In genomic region chr6:27772261-27773001, GRCh38 we compare ENCODE assay signal across 1 cellular context.
A peak's percentile ranks its signal among the peaks of the same experiment; 100 is the strongest.
TF ChIP-seq lines count a peak whose summit lies in the region.

No MANE protein-coding gene starts in this region.

TF ChIP-seq in K562, 482 proteins besides CTCF, POLR2A, EP300 and RAD21 (continued from another document and continues in another):
- 0 out of 2 replicates have a peak, but pooled peaks have one; percentile 53 for TF ChIP-seq HDAC8 (tag; IDR thresholded peaks at IDR 0.05)
- no peak for TF ChIP-seq ZNF561 (CRISPR knock-in tag; conservative IDR thresholded peaks at IDR 0.05)
- peak; percentile 92 for TF ChIP-seq ZNF583 (CRISPR knock-in tag; IDR thresholded peaks at IDR 0.05)
- no peak for TF ChIP-seq ZNF785 (CRISPR knock-in tag; IDR thresholded peaks at IDR 0.05)
- TF ChIP-seq ARID3B (CRISPR knock-in tag; IDR thresholded peaks at IDR 0.05; ENCODE audit: borderline replicate concordance) = no peak
- no peak for TF ChIP-seq KLF1 (tag; IDR thresholded peaks at IDR 0.05)
- no peak for TF ChIP-seq PTRF (tag; IDR thresholded peaks at IDR 0.05)
- 0 out of 2 replicates have a peak, but pooled peaks have one; percentile 54 for TF ChIP-seq ZNF707 (CRISPR knock-in tag; conservative IDR thresholded peaks at IDR 0.05)
- TF ChIP-seq DIDO1 (tag; IDR thresholded peaks at IDR 0.05; ENCODE audit: low read depth) = peak; percentile 13; the same call in 1 of the 2 replicates
- no peak for TF ChIP-seq KDM5B (IDR thresholded peaks at IDR 0.05; ENCODE audit: insufficient replicate concordance, low read depth, low read length)
- TF ChIP-seq BRD9 (IDR thresholded peaks at IDR 0.05; ENCODE audit: low read depth, partially characterized antibody) = peak; percentile 81
- no peak for TF ChIP-seq MITF (IDR thresholded peaks at IDR 0.05)
- no peak; the same call in 1 of the 2 replicates for TF ChIP-seq ZNF75A (CRISPR knock-in tag; IDR thresholded peaks at IDR 0.05)
- peak; percentile 37 to 88; a peak in 2 of 4 replicates for TF ChIP-seq UBTF (IDR thresholded peaks at IDR 0.05; ENCODE audit: borderline replicate concordance in 1 of 2, low read depth in 2 of 2, low read length in 2 of 2)
- TF ChIP-seq POLR2AphosphoS2 (IDR thresholded peaks at IDR 0.05; ENCODE audit: low read length) = no peak
- no peak for TF ChIP-seq SNIP1 (IDR thresholded peaks at IDR 0.05; ENCODE audit: low read depth)
- no peak for TF ChIP-seq NFATC3 (IDR thresholded peaks at IDR 0.05)
- peak in 1 of 2 experiments; percentile 60; a peak in 1 of 4 replicates for TF ChIP-seq ARNT (IDR thresholded peaks at IDR 0.05)
- TF ChIP-seq ZNF318 (IDR thresholded peaks at IDR 0.05; ENCODE audit: borderline replicate concordance in 1 of 2, low read depth in 1 of 2) = no peak
- no peak for TF ChIP-seq CHCHD3 (CRISPR knock-in tag; IDR thresholded peaks at IDR 0.05)
- no peak for TF ChIP-seq HDAC2 (IDR thresholded peaks at IDR 0.05)
- no peak for TF ChIP-seq WHSC1 (IDR thresholded peaks at IDR 0.05; ENCODE audit: low read length)
- no peak for TF ChIP-seq ZBTB40 (IDR thresholded peaks at IDR 0.05)
- no peak for TF ChIP-seq ZBTB40 (CRISPR knock-in tag; IDR thresholded peaks at IDR 0.05)
- no peak for TF ChIP-seq ZFPM2 (CRISPR knock-in tag; IDR thresholded peaks at IDR 0.05)
- no peak for TF ChIP-seq AFF4 (CRISPR knock-in tag; IDR thresholded peaks at IDR 0.05)
